In the genomic region with DNA sequence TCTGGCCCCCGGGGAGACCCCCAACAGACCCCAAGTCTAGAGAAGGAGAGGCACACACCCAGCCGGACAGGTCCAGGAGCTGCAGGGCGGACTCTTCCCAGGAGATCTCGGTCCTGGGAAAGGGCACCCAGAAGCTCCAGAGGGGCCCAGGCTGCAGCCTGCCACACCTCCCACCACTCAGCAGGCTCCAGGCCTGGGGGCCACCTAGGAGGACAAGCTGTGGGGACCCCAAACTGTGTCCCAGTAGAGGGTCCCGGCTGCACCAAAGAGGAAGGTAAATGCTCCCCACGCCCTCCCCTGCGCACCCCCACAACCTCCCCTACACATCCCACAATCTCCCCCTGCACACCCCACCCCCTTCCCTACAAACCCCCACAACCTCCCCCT, we compare ENCODE assay signal across 21 cellular contexts. TPM values are rescaled to one million over a fixed set of nuclear protein-coding genes. Genes with fewer than 3 reads are reported as not detected.
A peak's percentile ranks its signal among the peaks of the same experiment; 100 is the strongest.
DNase-seq lines count a peak whose midpoint lies in the region; TF ChIP-seq lines count a peak whose summit lies in the region.
"Had no signal": no experiment of that assay in that cellular context is flagged by ENCODE, and none has a peak within 500 bp of the region (broad histone marks: within the 10 kb centered on the region; RNA-seq: fewer than 3 reads in every experiment).

No MANE protein-coding gene starts in this region.

- H3K9ac ChIP-seq in neural progenitor cell = no peak overlapping the region

- no peak overlapping the region for H3K4me3 Mint-ChIP-seq in neural progenitor cell
- H3K4me3 Mint-ChIP-seq in activated T-cell treated with anti-CD3 and anti-CD28 coated beads, Interleukin-2, amount 50 U/mL, for 24 hours = no peak overlapping the region
- H3K4me3 Mint-ChIP-seq: CD4-positive, CD25-positive, alpha-beta regulatory T cell; CD8-positive, alpha-beta memory T cell had no signal

- H3K36me3 ChIP-seq in HEK293 (ENCODE audit: control insufficient read depth in 2 of 2, insufficient read depth in 1 of 2, low read length in 2 of 2) = peaks cover 0 to 4% of the 10 kb centered on the region in 2 experiments; a peak in 1 of 3 replicates
- H3K36me3 ChIP-seq in neural progenitor cell = peaks cover 8% of the 10 kb centered on the region
- H3K36me3 ChIP-seq: BE2C had no signal

- H3K27me3 ChIP-seq in neural progenitor cell = no peaks in the 10 kb centered on the region
- H3K27me3 ChIP-seq: BE2C had no signal

- POLR2A ChIA-PET in HEK293 (lab: Yijun Ruan, JAX) = no interaction called here

- CTCF ChIA-PET in HEK293 (lab: Yijun Ruan, JAX) = no interaction called here

- H3K9me3 Mint-ChIP-seq in neural progenitor cell = no peaks in the 10 kb centered on the region
- H3K9me3 Mint-ChIP-seq in activated T-cell treated with anti-CD3 and anti-CD28 coated beads, Interleukin-2, amount 50 U/mL, for 24 hours = no peaks in the 10 kb centered on the region

- no peak overlapping the region for H3K4me3 ChIP-seq in HEK293 (ENCODE audit: low read depth, low read length)
- H3K4me3 ChIP-seq in neural progenitor cell = no peak overlapping the region
- H3K4me3 ChIP-seq: HAP-1 had no signal

- no peaks in the 10 kb centered on the region for H3K27me3 Mint-ChIP-seq in neural progenitor cell (ENCODE audit: insufficient read depth, low read depth)
- H3K27me3 Mint-ChIP-seq in activated T-cell treated with anti-CD3 and anti-CD28 coated beads, Interleukin-2, amount 50 U/mL, for 24 hours = peaks cover 12% of the 10 kb centered on the region

- peaks cover 3% of the 10 kb centered on the region for H3F3A ChIP-seq in neural progenitor cell (ENCODE audit: low read depth)

- H3K79me2 ChIP-seq in neural progenitor cell (ENCODE audit: low read depth) = peaks cover 23% of the 10 kb centered on the region

- TF ChIP-seq CTCF in GM10266 (IDR thresholded peaks at IDR 0.05; ENCODE audit: control insufficient read depth, insufficient read depth, low read depth, missing control alignments) (no peak), HEK293 (tag by site-specific recombination; IDR thresholded peaks at IDR 0.05) (no peak), neural progenitor cell (IDR thresholded peaks at IDR 0.05) (no peak)

- no peak overlapping the region for H3K4me2 ChIP-seq in neural progenitor cell

- peaks cover 23% of the 10 kb centered on the region for H3K36me3 Mint-ChIP-seq in neural progenitor cell
- H3K36me3 Mint-ChIP-seq in activated T-cell treated with anti-CD3 and anti-CD28 coated beads, Interleukin-2, amount 50 U/mL, for 24 hours (ENCODE audit: low read depth) = no peaks in the 10 kb centered on the region
- H3K36me3 Mint-ChIP-seq: CD4-positive, CD25-positive, alpha-beta regulatory T cell; CD8-positive, alpha-beta memory T cell had no signal

- no peak overlapping the region for H3K27ac Mint-ChIP-seq in neural progenitor cell
- H3K27ac Mint-ChIP-seq in activated T-cell treated with anti-CD3 and anti-CD28 coated beads, Interleukin-2, amount 50 U/mL, for 24 hours = no peak overlapping the region
- H3K27ac Mint-ChIP-seq: CD4-positive, CD25-positive, alpha-beta regulatory T cell; CD8-positive, alpha-beta memory T cell had no signal

- no peaks in the 10 kb centered on the region for H3K4me1 ChIP-seq in HEK293 (ENCODE audit: control insufficient read depth, insufficient read depth, low read length)
- no peaks in the 10 kb centered on the region for H3K4me1 ChIP-seq in neural progenitor cell
- H3K4me1 ChIP-seq: BE2C, HAP-1 had no signal

- DNase-seq in 8988T (peak; percentile 43), GM10266 (ENCODE audit: extremely low spot score) (peak; percentile 26), neural progenitor cell (ENCODE audit: low spot score) (no peak), RPMI8226 (no peak)
- no peak for DNase-seq in activated T-cell treated with anti-CD3 and anti-CD28 coated beads, Interleukin-2, amount 50 U/mL, for 24 hours
- DNase-seq in stimulated activated CD4-positive, alpha-beta T cell treated with anti-CD3 and anti-CD28 coated beads, Interleukin-4, amount 100 ng/mL, for 4 hours = no peak
- DNase-seq: BE2C; C1 segment of cervical spinal cord; CD4-positive, CD25-positive, alpha-beta regulatory T cell; CD8-positive, alpha-beta memory T cell; COR-L47; DMS 273 treated with DMSO at 0.1 percent for 48 hours; DMS53; DND-41; EL had no signal

- no peak overlapping the region for H3K27ac ChIP-seq in HEK293 (ENCODE audit: extremely low read depth, low read depth, low read length)
- H3K27ac ChIP-seq in neural progenitor cell = peak overlapping the region; percentile 46

- H4K20me1 ChIP-seq in neural progenitor cell (ENCODE audit: low read depth) = peaks cover 31% of the 10 kb centered on the region

- no peaks in the 10 kb centered on the region for H3K9me3 ChIP-seq in HEK293 (ENCODE audit: control insufficient read depth, insufficient read depth, low read depth, low read length)
- no peaks in the 10 kb centered on the region for H3K9me3 ChIP-seq in neural progenitor cell (ENCODE audit: low read depth)
- H3K9me3 ChIP-seq: BE2C, HAP-1 had no signal

- H3K4me1 Mint-ChIP-seq in neural progenitor cell = no peaks in the 10 kb centered on the region
- H3K4me1 Mint-ChIP-seq in activated T-cell treated with anti-CD3 and anti-CD28 coated beads, Interleukin-2, amount 50 U/mL, for 24 hours (ENCODE audit: low read depth) = no peaks in the 10 kb centered on the region
- H3K4me1 Mint-ChIP-seq: CD4-positive, CD25-positive, alpha-beta regulatory T cell; CD8-positive, alpha-beta memory T cell had no signal

- H2AFZ ChIP-seq in neural progenitor cell (replicated peaks) = no peak overlapping the region

TF ChIP-seq in HEK293, 187 proteins besides CTCF, POLR2A, EP300 and RAD21:
- TF ChIP-seq ZNF558 (tag by site-specific recombination; IDR thresholded peaks at IDR 0.05) (no peak), ZNF266 (tag by site-specific recombination; IDR thresholded peaks at IDR 0.05; ENCODE audit: low read depth) (no peak), GLIS2 (tag by site-specific recombination; IDR thresholded peaks at IDR 0.05) (peak; percentile 47; the same call in 1 of the 2 replicates), ZNF174 (tag by site-specific recombination; IDR thresholded peaks at IDR 0.05) (no peak)
- TF ChIP-seq, protein P1, sequence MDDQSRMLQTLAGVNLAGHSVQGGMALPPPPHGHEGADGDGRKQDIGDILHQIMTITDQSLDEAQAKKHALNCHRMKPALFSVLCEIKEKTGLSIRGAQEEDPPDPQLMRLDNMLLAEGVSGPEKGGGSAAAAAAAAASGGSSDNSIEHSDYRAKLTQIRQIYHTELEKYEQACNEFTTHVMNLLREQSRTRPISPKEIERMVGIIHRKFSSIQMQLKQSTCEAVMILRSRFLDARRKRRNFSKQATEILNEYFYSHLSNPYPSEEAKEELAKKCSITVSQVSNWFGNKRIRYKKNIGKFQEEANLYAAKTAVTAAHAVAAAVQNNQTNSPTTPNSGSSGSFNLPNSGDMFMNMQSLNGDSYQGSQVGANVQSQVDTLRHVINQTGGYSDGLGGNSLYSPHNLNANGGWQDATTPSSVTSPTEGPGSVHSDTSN (CRISPR knock-in tag; IDR thresholded peaks at IDR 0.05) = no peak

RNA-seq across cellular contexts. Expression of gene PLEKHG4B, which starts 48.5 kb away (rescaled TPM):
- 28.8 and 63.1 TPM in 2 replicates for total RNA-seq in neural progenitor cell (ENCODE audit: low replicate concordance)
- total RNA-seq: CD4-positive, CD25-positive, alpha-beta regulatory T cell; CD8-positive, alpha-beta memory T cell; HT-29 had no signal

RNA-seq across cellular contexts. Expression of gene LRRC14B, which starts 50.9 kb away (rescaled TPM):
- total RNA-seq in neural progenitor cell (ENCODE audit: low replicate concordance) = not detected in 2 replicates
- total RNA-seq: A172; CD4-positive, CD25-positive, alpha-beta regulatory T cell; CD8-positive, alpha-beta memory T cell; G401; H1; HT-29 had no signal

Comparison
In these comparisons a context has a peak if more than half of its experiments do, and no peak if none do; other contexts are left out.
1. DNase-seq: peak in 8988T (single experiment) and GM10266 (single experiment); none in neural progenitor cell (single experiment), activated T-cell treated with anti-CD3 and anti-CD28 coated beads, Interleukin-2, amount 50 U/mL, for 24 hours (single experiment), RPMI8226 (single experiment) and stimulated activated CD4-positive, alpha-beta T cell treated with anti-CD3 and anti-CD28 coated beads, Interleukin-4, amount 100 ng/mL, for 4 hours (0 of 2).